13 cellular contexts compared by ENCODE assay signal in the genomic region with DNA sequence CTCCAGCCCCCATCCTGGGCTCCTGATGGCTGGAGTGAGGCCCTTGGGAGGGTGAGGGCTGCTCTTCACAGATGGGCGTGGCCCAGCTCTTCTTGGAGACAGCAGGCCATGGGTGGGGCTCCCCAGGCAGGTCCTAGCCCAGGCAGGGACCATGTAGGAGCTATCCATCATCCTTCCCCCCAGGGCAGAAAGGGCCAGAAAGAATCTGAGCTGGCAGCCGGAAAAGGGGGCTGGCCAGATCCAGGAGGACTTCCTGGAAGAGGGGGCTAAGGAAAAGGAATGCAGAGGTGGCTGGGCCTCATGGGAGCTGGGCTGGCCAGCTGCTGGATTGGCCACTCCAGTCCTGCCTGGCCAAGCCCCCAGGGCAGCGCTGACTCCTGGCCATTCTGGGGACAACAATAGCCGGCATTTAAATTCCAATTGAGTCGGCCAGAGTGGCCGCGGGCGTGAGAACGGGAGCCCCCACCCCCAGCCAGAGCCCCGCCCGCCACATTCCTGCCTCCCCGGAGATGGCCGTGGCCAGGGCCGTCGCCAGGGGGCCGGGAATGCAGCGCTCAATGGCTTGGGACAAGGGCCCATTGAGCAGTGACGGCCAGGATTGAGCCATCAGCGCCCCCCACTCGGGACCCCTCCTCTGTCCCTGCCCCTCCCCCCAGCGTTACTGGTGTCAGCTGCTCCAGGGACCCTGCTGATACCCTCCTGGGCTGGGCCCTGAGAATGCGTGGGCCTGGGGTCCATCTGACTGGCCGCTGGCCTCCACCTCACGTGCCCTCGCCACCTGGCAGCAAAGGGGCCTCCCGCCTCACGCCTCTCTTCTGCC. TPM values are rescaled to one million over a fixed set of nuclear protein-coding genes. Genes with fewer than 3 reads are reported as not detected.
DNase-seq lines count a peak whose midpoint lies in the region; TF ChIP-seq lines count a peak whose summit lies in the region.
"Had no signal": no experiment of that assay in that cellular context is flagged by ENCODE, and none has a peak within 500 bp of the region (broad histone marks: within the 10 kb centered on the region; RNA-seq: fewer than 3 reads in every experiment).

No MANE protein-coding gene starts in this region.

- H3K27ac ChIP-seq in HUES64 (ENCODE audit: low read depth, low read length): peak overlapping the region; percentile 81
- H3K27ac ChIP-seq in caudate nucleus (ENCODE audit: low read depth, low read length): peak overlapping the region; percentile 44
- no peak overlapping the region for H3K27ac ChIP-seq in Peyer's patch
- no peak overlapping the region for H3K27ac ChIP-seq in CD8-positive, alpha-beta memory T cell (ENCODE audit: low read depth, low read length)
- H3K27ac ChIP-seq: heart right ventricle, right lobe of liver had no signal

- no peak for TF ChIP-seq CTCF in Peyer's patch (IDR thresholded peaks at IDR 0.05)
- TF ChIP-seq CTCF in mesothelial cell of epicardium (IDR thresholded peaks at IDR 0.05; ENCODE audit: unreplicated experiment): no peak

- no peaks in the 10 kb centered on the region for H3K36me3 Mint-ChIP-seq in mesothelial cell of epicardium
- H3K36me3 Mint-ChIP-seq in CD8-positive, alpha-beta memory T cell: no peaks in the 10 kb centered on the region
- H3K36me3 Mint-ChIP-seq: IgD-negative memory B cell had no signal

- no peaks in the 10 kb centered on the region for H3K9me3 Mint-ChIP-seq in mesothelial cell of epicardium
- no peaks in the 10 kb centered on the region for H3K9me3 Mint-ChIP-seq in CD8-positive, alpha-beta memory T cell
- H3K9me3 Mint-ChIP-seq: IgD-negative memory B cell had no signal

- CTCF ChIA-PET in CD8-positive, alpha-beta memory T cell (lab: Charles Lee): no interaction called here

- no peaks in the 10 kb centered on the region for H3K27me3 ChIP-seq in HUES64 (ENCODE audit: insufficient read depth, low read length)
- no peaks in the 10 kb centered on the region for H3K27me3 ChIP-seq in Peyer's patch
- no peaks in the 10 kb centered on the region for H3K27me3 ChIP-seq in CD8-positive, alpha-beta memory T cell (ENCODE audit: insufficient read depth, low read length, poor library complexity, severe bottlenecking)
- H3K27me3 ChIP-seq: right lobe of liver had no signal

- H3K36me3 ChIP-seq in HUES64 (ENCODE audit: insufficient read depth, low read length) (no peaks in the 10 kb centered on the region), Peyer's patch (no peaks in the 10 kb centered on the region)
- H3K36me3 ChIP-seq in CD8-positive, alpha-beta memory T cell (ENCODE audit: insufficient read depth, low read length): no peaks in the 10 kb centered on the region
- H3K36me3 ChIP-seq: heart right ventricle, right lobe of liver had no signal

- no peak overlapping the region for H3K4me3 Mint-ChIP-seq in mesothelial cell of epicardium
- no peak overlapping the region for H3K4me3 Mint-ChIP-seq in CD8-positive, alpha-beta memory T cell
- H3K4me3 Mint-ChIP-seq: activated CD4-positive, alpha-beta T cell treated with anti-CD3 and anti-CD28 coated beads for 36 hours; IgD-negative memory B cell had no signal

- no peaks in the 10 kb centered on the region for H3K27me3 Mint-ChIP-seq in mesothelial cell of epicardium (ENCODE audit: low read depth)
- peaks cover 0 to 4% of the 10 kb centered on the region in 2 donors for H3K27me3 Mint-ChIP-seq in CD8-positive, alpha-beta memory T cell
- H3K27me3 Mint-ChIP-seq: activated CD4-positive, alpha-beta T cell treated with anti-CD3 and anti-CD28 coated beads for 36 hours had no signal

- no peak for TF ChIP-seq POLR2A in Peyer's patch (IDR thresholded peaks at IDR 0.05)

- H3K4me3 ChIP-seq in HUES64 (ENCODE audit: low read length): no peak overlapping the region
- H3K4me3 ChIP-seq in Peyer's patch: no peak overlapping the region
- H3K4me3 ChIP-seq in CD8-positive, alpha-beta memory T cell (ENCODE audit: low read length): no peak overlapping the region
- H3K4me3 ChIP-seq: heart right ventricle, right lobe of liver had no signal

- H3K4me1 Mint-ChIP-seq in mesothelial cell of epicardium: peaks cover 21% of the 10 kb centered on the region
- no peaks in the 10 kb centered on the region for H3K4me1 Mint-ChIP-seq in CD8-positive, alpha-beta memory T cell
- H3K4me1 Mint-ChIP-seq: activated CD4-positive, alpha-beta T cell treated with anti-CD3 and anti-CD28 coated beads for 36 hours had no signal

- DNase-seq in AG08396 (ENCODE audit: low spot score) (peak; percentile 79), caudate nucleus (lab: John Stamatoyannopoulos, UW) (peak in 33 of 61 donors; percentile 21 to 82 (median 40)), left kidney (ENCODE audit: low read depth, low spot score) (peak; percentile 80), amniotic stem cell (lab: John Stamatoyannopoulos, UW) (no peak), Peyer's patch (no peak), mesothelial cell of epicardium (ENCODE audit: low spot score in 2 of 2, unreplicated experiment in 2 of 2) (no peak)
- no peak for DNase-seq in CD8-positive, alpha-beta memory T cell
- DNase-seq: activated CD4-positive, alpha-beta T cell treated with anti-CD3 and anti-CD28 coated beads for 36 hours; aorta; heart right ventricle; right lobe of liver had no signal

- POLR2A ChIA-PET in CD8-positive, alpha-beta memory T cell (lab: Charles Lee): no interaction called here

- H3K27ac Mint-ChIP-seq in mesothelial cell of epicardium: no peak overlapping the region
- H3K27ac Mint-ChIP-seq in CD8-positive, alpha-beta memory T cell: no peak overlapping the region
- H3K27ac Mint-ChIP-seq: activated CD4-positive, alpha-beta T cell treated with anti-CD3 and anti-CD28 coated beads for 36 hours; IgD-negative memory B cell had no signal

- WGBS in HUES64: 13% methylated on average over 27 of the region's 27 CpGs

- peaks cover 17% of the 10 kb centered on the region for H3K4me1 ChIP-seq in HUES64 (ENCODE audit: insufficient read depth, low read length)
- H3K4me1 ChIP-seq in Peyer's patch: no peaks in the 10 kb centered on the region
- no peaks in the 10 kb centered on the region for H3K4me1 ChIP-seq in CD8-positive, alpha-beta memory T cell (ENCODE audit: insufficient read depth, low read length)
- H3K4me1 ChIP-seq: right lobe of liver had no signal

- H3K9me3 ChIP-seq in HUES64 (ENCODE audit: insufficient read depth, low read depth, low read length) (no peaks in the 10 kb centered on the region), Peyer's patch (no peaks in the 10 kb centered on the region)
- no peaks in the 10 kb centered on the region for H3K9me3 ChIP-seq in CD8-positive, alpha-beta memory T cell (ENCODE audit: low read length)
- H3K9me3 ChIP-seq: heart right ventricle, right lobe of liver had no signal

- H3K9ac ChIP-seq in HUES64 (ENCODE audit: low read depth, low read length): 0 out of 2 replicates have a peak overlapping the region, but pooled peaks have one; percentile 28

RNA-seq across cellular contexts. Expression of a gene that starts 15.1 kb away (rescaled TPM):
- 20.2 TPM for polyA plus RNA-seq in HUES64 (2013, experiment 1 of 2)
- 20.2 TPM for polyA plus RNA-seq in HUES64 (2013, experiment 2 of 2)
- total RNA-seq in Peyer's patch (100 to 1,000 TPM in 2 of 4 donors, 10 to 100 TPM in 2; 45.4 to 168 (median 92.4) TPM), mesothelial cell of epicardium (30.9 to 37.6 TPM (median 32.9 TPM) in 3 replicates)
- under 1 TPM in 1 of 2 experiments, not detected in 1; 0.07 TPM for total RNA-seq in CD8-positive, alpha-beta memory T cell
- not detected for polyA plus RNA-seq in CD8-positive, alpha-beta memory T cell

RNA-seq across cellular contexts. Expression of a gene that starts 56.7 kb away (rescaled TPM):
- 127 TPM for polyA plus RNA-seq in HUES64 (2013, experiment 1 of 2)
- polyA plus RNA-seq in HUES64 (2013, experiment 2 of 2): 124 TPM
- total RNA-seq in Peyer's patch (100 to 1,000 TPM in 1 of 4 donors, 10 to 100 TPM in 3; 19.1 to 138 (median 28.0) TPM), mesothelial cell of epicardium (38.9 to 45.3 TPM (median 44.4 TPM) in 3 replicates)
- total RNA-seq in CD8-positive, alpha-beta memory T cell: 100 to 1,000 TPM; 124 to 129 TPM
- polyA plus RNA-seq in CD8-positive, alpha-beta memory T cell: 45.5 TPM

RNA-seq across cellular contexts. Expression of a gene that starts 56.9 kb away (rescaled TPM):
- 19.0 TPM for polyA plus RNA-seq in HUES64 (2013, experiment 1 of 2)
- polyA plus RNA-seq in HUES64 (2013, experiment 2 of 2): 22.5 TPM
- total RNA-seq in Peyer's patch: 100 to 1,000 TPM in 1 of 4 donors, 10 to 100 TPM in 3; 28.9 to 106 (median 67.1) TPM
- 36.0 to 37.8 TPM (median 37.3 TPM) in 3 replicates for total RNA-seq in mesothelial cell of epicardium
- total RNA-seq in CD8-positive, alpha-beta memory T cell: 10 to 100 TPM; 27.6 to 30.6 TPM
- 42.1 TPM for polyA plus RNA-seq in CD8-positive, alpha-beta memory T cell

Comparison
In these comparisons a context has a peak if more than half of its experiments do, and no peak if none do; other contexts are left out.
1. DNase-seq: peak in AG08396 (single experiment), caudate nucleus (33 of 61) and left kidney (single experiment); none in amniotic stem cell (single experiment), Peyer's patch (0 of 3), mesothelial cell of epicardium (0 of 2) and CD8-positive, alpha-beta memory T cell (0 of 5).
2. H3K27ac ChIP-seq: peak in HUES64 (single experiment) and caudate nucleus (single experiment); none in Peyer's patch (0 of 4) and CD8-positive, alpha-beta memory T cell (single experiment).
3. RNA of a gene that starts 15.1 kb away (total RNA-seq): 45.4 to 168 TPM in Peyer's patch and 30.9 to 37.6 TPM in mesothelial cell of epicardium; 0.07 TPM in CD8-positive, alpha-beta memory T cell; every median in the first group is over 10 times any median in the second.